In the genomic region with DNA sequence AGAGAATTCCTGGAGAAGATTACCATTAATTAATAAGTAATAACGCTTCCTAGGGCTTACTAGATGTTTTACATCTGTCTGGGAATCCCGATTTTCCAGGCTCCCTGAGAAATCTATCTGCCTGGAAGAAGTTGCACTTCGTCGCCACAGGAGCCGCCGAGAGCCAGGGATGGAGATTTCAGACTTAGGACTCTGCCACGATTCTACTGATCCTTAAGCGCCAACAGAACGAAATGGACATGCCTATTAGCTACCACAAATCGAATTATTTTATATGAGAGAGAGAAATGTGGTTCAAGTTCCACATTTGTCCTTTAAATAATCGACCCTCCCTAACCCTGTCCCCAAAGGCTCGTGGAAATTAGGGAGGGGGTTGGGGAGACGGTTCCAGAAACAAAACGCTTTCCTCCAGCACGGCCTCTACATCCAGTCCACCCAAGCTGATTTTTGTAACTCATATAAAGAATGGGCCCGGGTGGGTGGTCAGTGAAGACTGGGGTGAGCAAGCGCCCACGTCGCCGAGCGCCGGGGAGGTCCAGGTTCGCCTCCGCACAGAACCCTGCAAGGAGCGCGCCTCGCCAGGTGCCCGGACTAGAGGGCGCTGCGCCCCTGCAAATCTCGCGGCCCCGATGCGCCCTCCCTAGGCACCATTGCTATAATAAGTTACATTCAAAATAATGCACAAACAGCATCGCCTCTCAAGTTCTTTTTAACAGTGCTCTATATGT, we compare ENCODE assay signal across 8 cellular contexts. TPM values are rescaled to one million over a fixed set of nuclear protein-coding genes. Genes with fewer than 3 reads are reported as not detected.
DNase-seq lines count a peak whose midpoint lies in the region; ATAC-seq and TF ChIP-seq lines count a peak whose summit lies in the region.

No MANE protein-coding gene starts in this region.

- H3K9me3 ChIP-seq in colonic mucosa: no peaks in the 10 kb centered on the region
- H3K9me3 ChIP-seq in stomach smooth muscle (ENCODE audit: control insufficient read depth in 2 of 2, low read length in 2 of 2): no peaks in the 10 kb centered on the region

- TF ChIP-seq CTCF in colonic mucosa (IDR thresholded peaks at IDR 0.05): peak; percentile 66

- intact Hi-C loops in Right ventricle myocardium inferior (cut with DNase I): loop anchor here (1.0 to 5.0 kb wide), 2 partner anchors 56 to 222 kb away; no protein-coding TSS in a partner anchor
- intact Hi-C loops in cardiac septum (cut with DNase I): loop anchor here (2.0 to 5.0 kb wide), 4 partner anchors 55 to 882 kb away; no protein-coding TSS in a partner anchor
- intact Hi-C loops in colonic mucosa (cut with DNase I): loop anchor here (5.0 kb wide), 1 partner anchor 207 kb away; no protein-coding TSS in a partner anchor
- intact Hi-C loops in left colon (cut with DNase I, micrococcal nuclease): no loop called here

- peak overlapping the region; percentile 76 for H3K4me3 ChIP-seq in colonic mucosa
- peak overlapping the region; percentile 88 to 91 for H3K4me3 ChIP-seq in stomach smooth muscle (ENCODE audit: low read length in 2 of 2)

- H3K27ac ChIP-seq in colonic mucosa (peak overlapping the region; percentile 92), stomach smooth muscle (ENCODE audit: low read length) (peak overlapping the region; percentile 88)

- DNase-seq in Right ventricle myocardium inferior (ENCODE audit: missing footprints) (peak; percentile 82), cardiac septum (ENCODE audit: low spot score) (no peak), NCI-H774 (lab: John Stamatoyannopoulos, UW) (peak; percentile 28), colonic mucosa (peak; percentile 87), left colon (peak; percentile 82 to 89), SIG-M5 treated with dmso at 0.1 percent for 504 hours (lab: John Stamatoyannopoulos, UW; ENCODE audit: unreplicated experiment) (no peak)

- H3K4me1 ChIP-seq in colonic mucosa (no peaks in the 10 kb centered on the region), stomach smooth muscle (ENCODE audit: control insufficient read depth, insufficient read depth, low read length) (peaks cover 14% of the 10 kb centered on the region)

- ATAC-seq in Right ventricle myocardium inferior (peak; percentile 83), left colon (peak; percentile 66), HG03457 (IDR thresholded peaks at IDR 0.05; ENCODE audit: unreplicated experiment) (no peak)

- H3K9ac ChIP-seq in colonic mucosa (ENCODE audit: low read depth in 2 of 2, low read length in 2 of 2) (peak overlapping the region; percentile 71 to 98), stomach smooth muscle (ENCODE audit: low read length in 2 of 2) (peak overlapping the region; percentile 79 to 87)

- H3K27me3 ChIP-seq in colonic mucosa: no peaks in the 10 kb centered on the region
- H3K27me3 ChIP-seq in stomach smooth muscle (ENCODE audit: control insufficient read depth in 1 of 2, insufficient read depth in 2 of 2, low read length in 2 of 2): no peaks in the 10 kb centered on the region

- no peaks in the 10 kb centered on the region for H3K36me3 ChIP-seq in colonic mucosa
- no peaks in the 10 kb centered on the region for H3K36me3 ChIP-seq in stomach smooth muscle (ENCODE audit: control insufficient read depth in 2 of 2, insufficient read depth in 2 of 2, low read length in 2 of 2)

RNA-seq across cellular contexts. Expression of gene FAT1, which starts 1.9 kb away (rescaled TPM):
- total RNA-seq in Right ventricle myocardium inferior (55.2 TPM), cardiac septum (90.7 TPM), colonic mucosa (100 to 1,000 TPM; 243 to 300 TPM), left colon (100 to 1,000 TPM; 291 to 299 TPM)

Comparison
In these comparisons a context has a peak if more than half of its experiments do, and no peak if none do; other contexts are left out.
1. DNase-seq: peak in Right ventricle myocardium inferior (single experiment), NCI-H774 (single experiment), colonic mucosa (single experiment) and left colon (2 of 2); none in cardiac septum (single experiment) and SIG-M5 treated with dmso at 0.1 percent for 504 hours (single experiment).
2. intact Hi-C loops: an anchor here in Right ventricle myocardium inferior (1.0 to 5.0 kb wide), cardiac septum (2.0 to 5.0 kb wide) and colonic mucosa (5.0 kb wide); none called in left colon.